24 cellular contexts compared by ENCODE assay signal in the genomic region with DNA sequence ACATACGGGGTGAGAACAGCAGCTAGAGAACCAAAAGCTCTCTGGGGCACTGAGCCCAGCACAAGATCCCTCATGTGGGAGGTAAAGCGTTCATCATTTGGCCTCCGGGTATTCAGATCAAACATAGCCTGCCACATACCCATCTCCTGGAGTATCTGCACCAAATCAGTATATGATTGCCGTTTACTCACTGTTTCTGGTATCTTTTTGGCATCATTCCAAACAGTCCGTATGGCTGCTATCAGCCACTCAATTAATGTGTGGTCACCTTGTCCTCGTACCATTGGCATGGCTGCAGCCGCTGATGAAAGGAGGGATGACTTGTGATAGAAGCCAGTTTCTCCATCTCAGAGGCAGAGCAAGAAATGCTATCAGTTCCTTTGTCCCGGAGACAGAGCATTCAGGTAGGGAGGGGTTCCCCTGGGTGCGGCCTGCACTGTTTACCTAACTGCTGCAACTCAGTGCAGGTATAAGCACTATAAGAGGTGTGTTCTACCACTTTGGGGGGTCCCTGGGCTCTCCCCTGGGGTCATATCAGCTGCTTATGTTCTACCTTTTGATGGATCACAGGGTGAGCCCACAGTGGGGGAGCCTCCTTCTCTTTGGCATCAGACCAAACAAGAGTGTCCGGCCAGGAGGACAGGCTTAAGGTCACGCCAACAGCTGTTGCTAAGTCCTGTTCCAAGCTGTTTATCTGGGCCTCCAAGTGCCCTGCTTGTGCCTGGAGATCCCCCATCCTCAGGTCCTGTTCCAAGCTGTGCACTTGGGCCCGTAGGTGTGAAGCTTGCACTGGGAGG.
"Had no signal": no experiment of that assay in that cellular context is flagged by ENCODE, and none has a peak within 500 bp of the region (broad histone marks: within the 10 kb centered on the region; RNA-seq: fewer than 3 reads in every experiment).

No MANE protein-coding gene starts in this region.

- DNase-seq: cortex of kidney; effector memory CD4-positive, alpha-beta T cell; heart left ventricle; hippocampal formation; mesendoderm; naive thymus-derived CD4-positive, alpha-beta T cell; nephron progenitor cell; psoas muscle; retina; right lobe of liver; spleen; stimulated activated CD4-positive, alpha-beta T cell treated with anti-CD3 and anti-CD28 coated beads, Interleukin-15, amount 100 ng/mL, for 24 hours; stimulated activated CD4-positive, alpha-beta T cell treated with anti-CD3 and anti-CD28 coated beads, Interleukin-1b, Interleukin-23, amount 100 ng/mL, for 48 hours; stimulated activated CD4-positive, alpha-beta T cell treated with anti-CD3 and anti-CD28 coated beads, Interleukin-4, amount 100 ng/mL, for 24 hours; stomach; substantia nigra had no signal

- H3K4me3 ChIP-seq: heart left ventricle, psoas muscle, right lobe of liver, spleen, stomach, thoracic aorta had no signal

- H3K9me3 Mint-ChIP-seq: nephron progenitor cell; stimulated activated memory B cell treated with anti-CD40 and anti-IgM and Interleukin-4, amounts not matched to agents 10 μg/mL and 1 μg/mL and 100 μg/mL, for 72 hours; type B pancreatic cell had no signal

- FAIRE-seq: endometrium, frontal cortex, urothelium cell line had no signal

- H3K9me3 ChIP-seq: heart left ventricle, neutrophil, psoas muscle, right lobe of liver, spleen, stomach, thoracic aorta had no signal

- H3K4me3 Mint-ChIP-seq: naive thymus-derived CD4-positive, alpha-beta T cell; nephron progenitor cell; stimulated activated memory B cell treated with anti-CD40 and anti-IgM and Interleukin-4, amounts not matched to agents 10 μg/mL and 1 μg/mL and 100 μg/mL, for 72 hours; type B pancreatic cell had no signal

- H3K27me3 ChIP-seq: heart left ventricle, neutrophil, right lobe of liver, spleen, stomach had no signal

- ATAC-seq: esophagus mucosa; naive thymus-derived CD4-positive, alpha-beta T cell; right lobe of liver; stimulated activated memory B cell treated with anti-CD40 and anti-IgM and Interleukin-4, amounts not matched to agents 10 μg/mL and 1 μg/mL and 100 μg/mL, for 72 hours had no signal

- H3K27me3 Mint-ChIP-seq: naive thymus-derived CD4-positive, alpha-beta T cell; stimulated activated memory B cell treated with anti-CD40 and anti-IgM and Interleukin-4, amounts not matched to agents 10 μg/mL and 1 μg/mL and 100 μg/mL, for 72 hours had no signal

- H3K27ac ChIP-seq: heart left ventricle, neutrophil, psoas muscle, right lobe of liver, spleen, stomach, thoracic aorta had no signal

- H3K27ac Mint-ChIP-seq: naive thymus-derived CD4-positive, alpha-beta T cell; nephron progenitor cell; stimulated activated memory B cell treated with anti-CD40 and anti-IgM and Interleukin-4, amounts not matched to agents 10 μg/mL and 1 μg/mL and 100 μg/mL, for 72 hours; type B pancreatic cell had no signal

- H3K4me1 ChIP-seq: heart left ventricle, psoas muscle, right lobe of liver, spleen had no signal
